ENCODE assay signal across 1 cellular context in the genomic region with DNA sequence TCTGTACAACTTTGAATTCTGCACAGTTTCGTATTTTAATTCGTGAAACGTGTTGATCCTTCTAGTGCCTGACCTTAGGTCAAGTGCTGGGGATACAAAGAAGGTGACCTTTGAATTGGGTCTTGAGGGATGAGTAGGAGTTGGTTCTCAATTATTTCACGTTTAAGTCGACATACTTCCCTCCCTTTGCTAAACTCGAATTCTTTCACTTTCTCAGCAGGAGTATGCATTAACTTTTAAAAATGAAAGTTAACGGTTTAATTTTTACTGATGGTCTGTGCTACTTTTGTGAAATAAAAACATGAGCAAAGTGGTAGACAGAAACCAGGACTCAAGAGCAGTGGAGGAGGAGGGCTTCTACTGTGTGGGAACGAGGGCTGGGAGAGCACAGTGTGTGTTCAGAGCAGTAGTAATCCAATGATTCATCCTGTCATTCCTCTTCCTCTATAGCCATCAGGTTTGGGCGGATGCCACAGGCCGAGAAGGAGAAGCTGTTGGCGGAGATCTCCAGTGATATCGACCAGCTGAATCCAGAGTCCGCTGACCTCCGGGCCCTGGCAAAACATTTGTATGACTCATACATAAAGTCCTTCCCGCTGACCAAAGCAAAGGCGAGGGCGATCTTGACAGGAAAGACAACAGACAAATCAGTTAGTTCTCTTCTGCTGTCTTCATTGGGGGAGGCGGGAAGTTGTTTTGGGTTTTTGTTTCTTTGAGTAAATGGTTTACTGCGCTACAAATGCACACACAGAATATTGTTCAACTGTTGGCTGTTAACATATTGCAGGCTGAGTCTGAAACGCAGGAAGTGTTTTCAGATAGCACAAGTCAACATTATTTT.
TF ChIP-seq lines count a peak whose summit lies in the region.

No MANE protein-coding gene starts in this region.

TF ChIP-seq in K562, 482 proteins besides CTCF, POLR2A, EP300 and RAD21 (continued from another document):
- TF ChIP-seq, protein P1, sequence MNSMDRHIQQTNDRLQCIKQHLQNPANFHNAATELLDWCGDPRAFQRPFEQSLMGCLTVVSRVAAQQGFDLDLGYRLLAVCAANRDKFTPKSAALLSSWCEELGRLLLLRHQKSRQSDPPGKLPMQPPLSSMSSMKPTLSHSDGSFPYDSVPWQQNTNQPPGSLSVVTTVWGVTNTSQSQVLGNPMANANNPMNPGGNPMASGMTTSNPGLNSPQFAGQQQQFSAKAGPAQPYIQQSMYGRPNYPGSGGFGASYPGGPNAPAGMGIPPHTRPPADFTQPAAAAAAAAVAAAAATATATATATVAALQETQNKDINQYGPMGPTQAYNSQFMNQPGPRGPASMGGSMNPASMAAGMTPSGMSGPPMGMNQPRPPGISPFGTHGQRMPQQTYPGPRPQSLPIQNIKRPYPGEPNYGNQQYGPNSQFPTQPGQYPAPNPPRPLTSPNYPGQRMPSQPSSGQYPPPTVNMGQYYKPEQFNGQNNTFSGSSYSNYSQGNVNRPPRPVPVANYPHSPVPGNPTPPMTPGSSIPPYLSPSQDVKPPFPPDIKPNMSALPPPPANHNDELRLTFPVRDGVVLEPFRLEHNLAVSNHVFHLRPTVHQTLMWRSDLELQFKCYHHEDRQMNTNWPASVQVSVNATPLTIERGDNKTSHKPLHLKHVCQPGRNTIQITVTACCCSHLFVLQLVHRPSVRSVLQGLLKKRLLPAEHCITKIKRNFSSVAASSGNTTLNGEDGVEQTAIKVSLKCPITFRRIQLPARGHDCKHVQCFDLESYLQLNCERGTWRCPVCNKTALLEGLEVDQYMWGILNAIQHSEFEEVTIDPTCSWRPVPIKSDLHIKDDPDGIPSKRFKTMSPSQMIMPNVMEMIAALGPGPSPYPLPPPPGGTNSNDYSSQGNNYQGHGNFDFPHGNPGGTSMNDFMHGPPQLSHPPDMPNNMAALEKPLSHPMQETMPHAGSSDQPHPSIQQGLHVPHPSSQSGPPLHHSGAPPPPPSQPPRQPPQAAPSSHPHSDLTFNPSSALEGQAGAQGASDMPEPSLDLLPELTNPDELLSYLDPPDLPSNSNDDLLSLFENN (IDR thresholded peaks at IDR 0.05; ENCODE audit: low read depth in 2 of 2, low read length in 2 of 2): 0 out of 4 replicates have a peak, but pooled peaks of 1 of the 2 experiments have one; percentile 10
